18 cellular contexts compared by ENCODE assay signal in the genomic region with DNA sequence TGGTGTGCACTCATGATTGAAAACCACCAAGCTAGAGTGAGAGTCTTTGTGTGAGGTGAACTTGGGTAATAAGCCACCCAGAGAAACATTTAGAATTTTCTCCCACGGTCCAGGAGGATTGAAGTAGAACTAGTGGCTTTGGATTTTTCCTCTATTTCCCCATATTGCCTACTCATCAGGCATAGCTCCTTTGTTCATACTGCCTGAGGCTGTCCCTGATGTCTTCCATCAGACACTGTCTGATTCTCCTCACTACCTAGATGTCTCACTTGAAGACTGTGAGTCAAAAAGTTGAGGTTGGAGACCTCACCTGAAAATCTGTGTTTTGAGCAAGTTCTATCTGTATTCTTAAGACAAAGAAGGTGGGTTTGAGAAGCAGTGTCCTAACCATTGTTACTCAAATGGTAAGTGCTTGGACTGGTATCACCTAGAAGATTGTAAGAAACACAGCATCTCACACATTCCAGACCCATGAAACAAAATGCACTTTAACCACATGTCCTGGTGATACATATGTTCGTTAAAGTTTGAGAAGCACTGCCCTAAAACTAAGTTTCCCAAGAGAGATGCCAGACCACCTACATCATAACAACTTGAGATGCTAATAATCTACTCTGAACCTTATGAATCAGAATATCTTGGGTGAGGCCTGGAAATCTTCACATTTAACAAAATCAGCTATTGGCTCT.
A peak's percentile ranks its signal among the peaks of the same experiment; 100 is the strongest.
DNase-seq lines count a peak whose midpoint lies in the region; ATAC-seq and TF ChIP-seq lines count a peak whose summit lies in the region.
"Had no signal": no experiment of that assay in that cellular context is flagged by ENCODE, and none has a peak within 500 bp of the region (broad histone marks: within the 10 kb centered on the region; RNA-seq: fewer than 3 reads in every experiment).

No MANE protein-coding gene starts in this region.

- no peak overlapping the region; the same call in 1 of the 2 replicates for H3K4me3 Mint-ChIP-seq in HFFc6
- H3K4me3 Mint-ChIP-seq: activated CD8-positive, alpha-beta T cell treated with anti-CD3 and anti-CD28 coated beads for 36 hours had no signal

- intact Hi-C loops in A673 (cut with micrococcal nuclease; ENCODE audit: unreplicated experiment): no loop called here

- peak overlapping the region; percentile 85; the same call in 1 of the 2 replicates for H3K27ac Mint-ChIP-seq in HFFc6
- no peak overlapping the region for H3K27ac Mint-ChIP-seq in activated naive CD4-positive, alpha-beta T cell treated with anti-CD3 and anti-CD28 coated beads, Interleukin-2, amount 50 U/mL, for 72 hours
- H3K27ac Mint-ChIP-seq: activated CD8-positive, alpha-beta T cell treated with anti-CD3 and anti-CD28 coated beads for 36 hours had no signal

- no peak overlapping the region for H3K4me3 ChIP-seq in AG04449 (ENCODE audit: low read depth, low read length)
- no peak overlapping the region for H3K4me3 ChIP-seq in astrocyte of the cerebellum (ENCODE audit: low read depth, low read length)
- H3K4me3 ChIP-seq in A673 (ENCODE audit: low read depth, low read length, poor library complexity, severe bottlenecking): no peak overlapping the region
- H3K4me3 ChIP-seq: coronary artery, hepatocyte, ovary had no signal

- no peaks in the 10 kb centered on the region for H3K27me3 ChIP-seq in foreskin keratinocyte
- H3K27me3 ChIP-seq in A673 (replicated peaks; ENCODE audit: insufficient read depth, low read depth, low read length, poor library complexity): no peaks in the 10 kb centered on the region
- H3K27me3 ChIP-seq: hepatocyte, ovary had no signal

- H3K4me1 ChIP-seq in foreskin keratinocyte (peaks cover 10% of the 10 kb centered on the region), A673 (ENCODE audit: insufficient read depth, low read length, poor library complexity, severe bottlenecking) (no peaks in the 10 kb centered on the region)

- no peaks in the 10 kb centered on the region; the same call in 1 of the 2 replicates for H3K9me3 Mint-ChIP-seq in HFFc6
- H3K9me3 Mint-ChIP-seq in activated naive CD4-positive, alpha-beta T cell treated with anti-CD3 and anti-CD28 coated beads, Interleukin-2, amount 50 U/mL, for 72 hours: peaks cover 0 to 7% of the 10 kb centered on the region in 2 donors
- H3K9me3 Mint-ChIP-seq: activated CD8-positive, alpha-beta T cell treated with anti-CD3 and anti-CD28 coated beads for 36 hours had no signal

- in situ Hi-C loops in astrocyte of the cerebellum (cut with HindIII; ENCODE audit: low sequenced_read_pairs): no loop called here

- TF ChIP-seq CTCF in AG04449 (IDR thresholded peaks at IDR 0.05; ENCODE audit: insufficient read depth, low read length, missing control alignments) (no peak), HFFc6 (IDR thresholded peaks at IDR 0.05) (no peak), astrocyte of the cerebellum (IDR thresholded peaks at IDR 0.05; ENCODE audit: low read depth, low read length, missing control alignments) (no peak), foreskin keratinocyte (conservative IDR thresholded peaks at IDR 0.05) (no peak), A673 (conservative IDR thresholded peaks at IDR 0.05; ENCODE audit: low read depth, low read length) (no peak)

- no peaks in the 10 kb centered on the region for H3K9me3 ChIP-seq in A673 (ENCODE audit: low read depth, low read length, poor library complexity, severe bottlenecking)
- H3K9me3 ChIP-seq: ovary had no signal

- CTCF ChIA-PET in AG04449 (lab: Yijun Ruan, JAX) (no interaction called here), A673 (lab: Charles Lee) (no interaction called here)

- DNase-seq in AG04449 (ENCODE audit: low read depth, low spot score): peak; percentile 95
- DNase-seq in HFFc6: peak; percentile 92
- peak; percentile 81 for DNase-seq in astrocyte of the cerebellum (ENCODE audit: low read depth)
- peak; percentile 99 to 100 for DNase-seq in foreskin keratinocyte
- DNase-seq in activated effector memory CD4-positive, alpha-beta T cell treated with Interleukin-2 at 50 U/mL for 16 hours: no peak
- DNase-seq in activated gamma-delta T cell treated with Interleukin-2 at 50 U/mL for 16 hours: no peak
- no peak for DNase-seq in A673 (ENCODE audit: low spot score)
- no peak for DNase-seq in activated naive CD4-positive, alpha-beta T cell treated with anti-CD3 and anti-CD28 coated beads, Interleukin-2, amount 50 U/mL, for 72 hours (ENCODE audit: low spot score in 2 of 2)
- DNase-seq: activated CD8-positive, alpha-beta T cell treated with anti-CD3 and anti-CD28 coated beads for 36 hours; Kasumi-1; NCI-H1694; NCI-H69; OCI-M1; ovary; stimulated activated naive CD4-positive, alpha-beta T cell treated with Interleukin-2 at 50 U/mL for 16 hours had no signal

- H3K36me3 Mint-ChIP-seq in HFFc6 (ENCODE audit: low read depth): no peaks in the 10 kb centered on the region
- no peaks in the 10 kb centered on the region for H3K36me3 Mint-ChIP-seq in activated naive CD4-positive, alpha-beta T cell treated with anti-CD3 and anti-CD28 coated beads, Interleukin-2, amount 50 U/mL, for 72 hours

- BruUV-seq in A673 (replicated peaks; lab: Mats Ljungman, UMichigan): no TSS peak

- POLR2A ChIA-PET in AG04449 (lab: Yijun Ruan, JAX) (no interaction called here), A673 (lab: Charles Lee; ENCODE audit: low non-redundant PET) (no interaction called here)

- H3K4me1 Mint-ChIP-seq in HFFc6 (ENCODE audit: low read depth): peaks cover 26% of the 10 kb centered on the region; the same call in 1 of the 2 replicates

- H3K36me3 ChIP-seq in A673 (ENCODE audit: insufficient read depth, low read length, poor library complexity, severe bottlenecking): no peaks in the 10 kb centered on the region
- H3K36me3 ChIP-seq: ovary had no signal

- ATAC-seq in foreskin keratinocyte: peak; percentile 91
- no peak for ATAC-seq in activated naive CD4-positive, alpha-beta T cell treated with anti-CD3 and anti-CD28 coated beads, Interleukin-2, amount 50 U/mL, for 72 hours
- ATAC-seq: activated CD8-positive, alpha-beta T cell treated with anti-CD3 and anti-CD28 coated beads for 36 hours; left lobe of liver had no signal

- H3K27ac ChIP-seq in foreskin keratinocyte (peak overlapping the region; percentile 77), A673 (ENCODE audit: low read depth, low read length, poor library complexity, severe bottlenecking) (no peak overlapping the region)
- H3K27ac ChIP-seq: coronary artery, hepatocyte, ovary had no signal

- no peaks in the 10 kb centered on the region for H3K27me3 Mint-ChIP-seq in HFFc6 (ENCODE audit: insufficient read depth)
- H3K27me3 Mint-ChIP-seq: activated CD8-positive, alpha-beta T cell treated with anti-CD3 and anti-CD28 coated beads for 36 hours had no signal

Comparison
In these comparisons a context has a peak if more than half of its experiments do, and no peak if none do; other contexts are left out.
1. DNase-seq: peak in AG04449 (single experiment), HFFc6 (single experiment), astrocyte of the cerebellum (single experiment) and foreskin keratinocyte (2 of 2); none in activated effector memory CD4-positive, alpha-beta T cell treated with Interleukin-2 at 50 U/mL for 16 hours (single experiment), activated gamma-delta T cell treated with Interleukin-2 at 50 U/mL for 16 hours (single experiment), A673 (single experiment) and activated naive CD4-positive, alpha-beta T cell treated with anti-CD3 and anti-CD28 coated beads, Interleukin-2, amount 50 U/mL, for 72 hours (0 of 2).